In genomic region chr14:80930836-80931389, GRCh38 we compare ENCODE assay signal across 8 cellular contexts. TPM values are rescaled to one million over a fixed set of nuclear protein-coding genes. Genes with fewer than 3 reads are reported as not detected.
DNase-seq lines count a peak whose midpoint lies in the region; ATAC-seq, FAIRE-seq and TF ChIP-seq lines count a peak whose summit lies in the region.

No MANE protein-coding gene starts in this region.

- no peak overlapping the region for H3K27ac ChIP-seq in CD4-positive, alpha-beta T cell (ENCODE audit: low read depth, low read length)

- peak overlapping the region; percentile 47 for H3K4me3 Mint-ChIP-seq in CD4-positive, alpha-beta T cell
- H3K4me3 Mint-ChIP-seq in stimulated activated memory B cell treated with anti-CD40 and anti-IgM and Interleukin-4, amounts not matched to agents 10 μg/mL and 1 μg/mL and 100 μg/mL, for 72 hours, result no peak overlapping the region

- H3K27me3 Mint-ChIP-seq in CD4-positive, alpha-beta T cell, result no peaks in the 10 kb centered on the region
- peaks cover 44% of the 10 kb centered on the region for H3K27me3 Mint-ChIP-seq in stimulated activated memory B cell treated with anti-CD40 and anti-IgM and Interleukin-4, amounts not matched to agents 10 μg/mL and 1 μg/mL and 100 μg/mL, for 72 hours

- no peaks in the 10 kb centered on the region for H3K27me3 ChIP-seq in CD4-positive, alpha-beta T cell (ENCODE audit: control insufficient read depth, insufficient read depth, low read length)

- intact Hi-C loops in CD4-positive, alpha-beta T cell (cut with DNase I, micrococcal nuclease), result loop anchor here in 1 of 2 experiments (1.0 to 5.0 kb wide), 2 partner anchors 11 to 286 kb away; no protein-coding TSS in a partner anchor
- intact Hi-C loops in left ventricle myocardium superior (cut with micrococcal nuclease), result no loop called here

- peak in 9 of 10 experiments; percentile 13 to 56 (median 26) for DNase-seq in CD4-positive, alpha-beta T cell
- peak; percentile 78 for DNase-seq in SKM-1 (lab: John Stamatoyannopoulos, UW; ENCODE audit: unreplicated experiment)
- DNase-seq in dermis microvascular lymphatic vessel endothelial cell (ENCODE audit: low read depth in 2 of 2), result peak; percentile 32 to 52
- no peak for DNase-seq in frontal cortex (ENCODE audit: low spot score in 2 of 2)
- DNase-seq in left ventricle myocardium superior, result no peak

- FAIRE-seq in frontal cortex (lab: Jason Lieb, UNC), result no peak

- no peak for TF ChIP-seq CTCF in CD4-positive, alpha-beta T cell (IDR thresholded peaks at IDR 0.05)

- peaks cover 62% of the 10 kb centered on the region for H3K4me1 Mint-ChIP-seq in CD4-positive, alpha-beta T cell (ENCODE audit: low read depth)
- peaks cover 22% of the 10 kb centered on the region for H3K4me1 Mint-ChIP-seq in stimulated activated memory B cell treated with anti-CD40 and anti-IgM and Interleukin-4, amounts not matched to agents 10 μg/mL and 1 μg/mL and 100 μg/mL, for 72 hours

- H3K27ac Mint-ChIP-seq in CD4-positive, alpha-beta T cell, result peak overlapping the region; percentile 94
- H3K27ac Mint-ChIP-seq in stimulated activated memory B cell treated with anti-CD40 and anti-IgM and Interleukin-4, amounts not matched to agents 10 μg/mL and 1 μg/mL and 100 μg/mL, for 72 hours, result no peak overlapping the region

- POLR2A ChIA-PET in CD4-positive, alpha-beta T cell (lab: Charles Lee), result interaction anchor here (0.7 to 1.9 kb wide), 4 partner anchors 11 to 239 kb away, joined by 3 to 15 read pairs (median 4); partner anchors contain the start of gene CEP128

- H3K9me3 Mint-ChIP-seq in CD4-positive, alpha-beta T cell, result no peaks in the 10 kb centered on the region
- peaks cover 6% of the 10 kb centered on the region for H3K9me3 Mint-ChIP-seq in stimulated activated memory B cell treated with anti-CD40 and anti-IgM and Interleukin-4, amounts not matched to agents 10 μg/mL and 1 μg/mL and 100 μg/mL, for 72 hours

- CTCF ChIA-PET in CD4-positive, alpha-beta T cell (lab: Charles Lee), result interaction anchor here (0.5 to 1.8 kb wide), 4 partner anchors 9 to 56 kb away, joined by 3 to 7 read pairs (median 3); no protein-coding TSS in a partner anchor

- no peaks in the 10 kb centered on the region for H3K9me3 ChIP-seq in CD4-positive, alpha-beta T cell (ENCODE audit: control insufficient read depth, low read length)

- H3K36me3 Mint-ChIP-seq in CD4-positive, alpha-beta T cell (ENCODE audit: low read depth), result peaks cover 23% of the 10 kb centered on the region
- peaks cover 29% of the 10 kb centered on the region for H3K36me3 Mint-ChIP-seq in stimulated activated memory B cell treated with anti-CD40 and anti-IgM and Interleukin-4, amounts not matched to agents 10 μg/mL and 1 μg/mL and 100 μg/mL, for 72 hours

- peak; percentile 88 for ATAC-seq in CD4-positive, alpha-beta T cell (ENCODE audit: poor library complexity)
- ATAC-seq in GM19324 (IDR thresholded peaks at IDR 0.05; ENCODE audit: low FRiP score, unreplicated experiment) (peak; percentile 98), HG03280 (IDR thresholded peaks at IDR 0.05; ENCODE audit: unreplicated experiment) (peak; percentile 97), left ventricle myocardium superior (no peak)
- peak; percentile 99 for ATAC-seq in stimulated activated memory B cell treated with anti-CD40 and anti-IgM and Interleukin-4, amounts not matched to agents 10 μg/mL and 1 μg/mL and 100 μg/mL, for 72 hours

RNA-seq across cellular contexts. Expression of gene CEP128, which starts 10.6 kb away (rescaled TPM):
- total RNA-seq in CD4-positive, alpha-beta T cell, result 10 to 100 TPM; 12.3 to 13.0 TPM
- total RNA-seq in dermis microvascular lymphatic vessel endothelial cell, result 1.8 and 4.0 TPM in 2 replicates
- 21.6 TPM for total RNA-seq in frontal cortex
- total RNA-seq in left ventricle myocardium superior, result 3.7 TPM

RNA-seq across cellular contexts. Expression of gene TSHR, which starts 24.5 kb away (rescaled TPM):
- not detected for total RNA-seq in CD4-positive, alpha-beta T cell
- total RNA-seq in dermis microvascular lymphatic vessel endothelial cell (not detected in 2 replicates), frontal cortex (0.41 TPM), left ventricle myocardium superior (not detected)

Comparison
In these comparisons a context has a peak if more than half of its experiments do, and no peak if none do; other contexts are left out.
1. DNase-seq: peak in CD4-positive, alpha-beta T cell (9 of 10), SKM-1 (single experiment) and dermis microvascular lymphatic vessel endothelial cell (2 of 2); none in frontal cortex (0 of 2) and left ventricle myocardium superior (single experiment).